Comparison of ENCODE assay signal across 31 cellular contexts in the genomic region with DNA sequence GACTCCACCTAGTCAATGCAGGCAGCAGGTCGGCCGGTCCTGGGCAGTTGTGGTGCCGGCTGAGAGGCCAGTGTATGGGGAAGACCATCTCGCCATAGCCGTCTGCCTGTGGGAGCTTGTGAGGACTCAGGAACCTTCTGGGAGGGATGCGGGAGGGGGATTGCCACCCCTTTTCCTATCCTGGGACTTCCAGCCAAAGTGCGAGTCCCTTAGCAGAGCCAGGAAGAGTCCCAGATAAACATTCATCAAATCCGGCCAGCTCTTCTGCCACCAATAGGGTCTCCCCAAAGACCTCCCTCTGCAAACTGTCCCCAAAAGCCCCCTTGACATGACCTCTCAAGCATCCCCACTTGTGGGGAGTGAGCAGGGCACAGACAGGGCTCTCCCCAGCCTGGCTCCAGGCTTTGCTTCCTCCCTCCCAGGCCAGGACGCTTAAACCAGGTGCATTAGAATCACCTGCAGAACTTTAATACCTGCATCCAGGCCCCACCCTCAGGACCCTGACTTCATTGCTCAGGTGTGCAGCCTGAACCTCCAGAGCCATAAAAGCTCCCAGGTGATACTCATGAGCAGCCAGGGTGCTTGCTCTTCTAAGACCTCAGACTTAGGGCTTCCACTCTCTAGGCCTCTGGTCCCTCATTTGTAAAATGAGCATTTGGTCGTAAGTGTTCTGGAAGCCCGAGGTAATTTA.
"Had no signal": no experiment of that assay in that cellular context is flagged by ENCODE, and none has a peak within 500 bp of the region (broad histone marks: within the 10 kb centered on the region; RNA-seq: fewer than 3 reads in every experiment).

No MANE protein-coding gene starts in this region.

- H3K9me3 Mint-ChIP-seq: activated B cell treated with CpG ODN at 0.5 μM for 24 hours; activated CD8-positive, alpha-beta T cell treated with anti-CD3 and anti-CD28 coated beads for 36 hours; activated T-cell treated with anti-CD3 and anti-CD28 coated beads, Interleukin-2, amount 50 U/mL, for 4 hours; activated T-helper 17 cell treated with anti-CD3 and anti-CD28 coated beads, Interleukin-2, amount 50 U/mL, for 72 hours; central memory CD8-positive, alpha-beta T cell; effector memory CD8-positive, alpha-beta T cell had no signal

- H3K9me3 ChIP-seq: esophagus muscularis mucosa, gastrocnemius medialis had no signal

- H3K4me1 ChIP-seq: foreskin keratinocyte had no signal

- DNase-seq: activated B cell treated with CpG ODN at 0.5 μM for 24 hours; activated CD4-positive, alpha-beta T cell treated with anti-CD3 and anti-CD28 coated beads for 48 hours; activated CD4-positive, alpha-beta T cell treated with anti-CD3 and anti-CD28 coated beads, Interleukin-2, amount 50 U/mL, for 1 hour; activated CD4-positive, alpha-beta T cell treated with anti-CD3 and anti-CD28 coated beads, Interleukin-2, amount 50 U/mL, for 48 hours; activated CD8-positive, alpha-beta memory T cell treated with anti-CD3 and anti-CD28 coated beads for 24 hours; activated CD8-positive, alpha-beta T cell treated with anti-CD3 and anti-CD28 coated beads for 36 hours; activated effector memory CD4-positive, alpha-beta T cell treated with Interleukin-2 at 50 U/mL for 16 hours; activated gamma-delta T cell treated with Interleukin-2 at 50 U/mL for 16 hours; activated naive CD4-positive, alpha-beta T cell treated with anti-CD3 and anti-CD28 coated beads, Interleukin-2, amount 50 U/mL, for 16 hours; activated naive CD4-positive, alpha-beta T cell treated with Interleukin-2 at 50 U/mL for 16 hours; activated T-cell treated with anti-CD3 and anti-CD28 coated beads, Interleukin-2, amount 50 U/mL, for 4 hours; amniotic stem cell; anterior cingulate cortex; brain microvascular endothelial cell; cortex of kidney; dermis blood vessel endothelial cell; effector CD4-positive, alpha-beta T cell; effector memory CD8-positive, alpha-beta T cell; erythroblast; foreskin keratinocyte; gastrocnemius medialis; glutamatergic neuron; T-helper 2 cell had no signal

- H3K27me3 Mint-ChIP-seq: activated B cell treated with CpG ODN at 0.5 μM for 24 hours; activated CD8-positive, alpha-beta T cell treated with anti-CD3 and anti-CD28 coated beads for 36 hours; activated naive CD8-positive, alpha-beta T cell; activated T-helper 17 cell treated with anti-CD3 and anti-CD28 coated beads, Interleukin-2, amount 50 U/mL, for 72 hours; central memory CD8-positive, alpha-beta T cell; effector memory CD8-positive, alpha-beta T cell had no signal

- H3K4me3 ChIP-seq: esophagus muscularis mucosa, gastrocnemius medialis had no signal

- H3K4me3 Mint-ChIP-seq: activated B cell treated with CpG ODN at 0.5 μM for 24 hours; activated CD8-positive, alpha-beta T cell treated with anti-CD3 and anti-CD28 coated beads for 36 hours; activated naive CD8-positive, alpha-beta T cell; activated T-cell treated with anti-CD3 and anti-CD28 coated beads, Interleukin-2, amount 50 U/mL, for 4 hours; activated T-helper 17 cell treated with anti-CD3 and anti-CD28 coated beads, Interleukin-2, amount 50 U/mL, for 72 hours; central memory CD8-positive, alpha-beta T cell; effector memory CD8-positive, alpha-beta T cell had no signal

- H3K27me3 ChIP-seq: brain microvascular endothelial cell, esophagus muscularis mucosa, foreskin keratinocyte, gastrocnemius medialis had no signal

- H3K36me3 ChIP-seq: brain microvascular endothelial cell, esophagus muscularis mucosa, gastrocnemius medialis had no signal

- H3K4me1 Mint-ChIP-seq: activated B cell treated with CpG ODN at 0.5 μM for 24 hours; central memory CD8-positive, alpha-beta T cell had no signal

- H3K27ac ChIP-seq: brain microvascular endothelial cell, esophagus muscularis mucosa, foreskin keratinocyte, gastrocnemius medialis had no signal

- ATAC-seq: activated CD4-positive, CD25-positive, alpha-beta regulatory T cell treated with anti-CD3 and anti-CD28 coated beads, Interleukin-2, amount 50 U/mL, for 24 hours; activated CD8-positive, alpha-beta T cell treated with anti-CD3 and anti-CD28 coated beads for 36 hours; activated T-cell treated with anti-CD3 and anti-CD28 coated beads, Interleukin-2, amount 50 U/mL, for 4 hours; activated T-helper 17 cell treated with anti-CD3 and anti-CD28 coated beads, Interleukin-2, amount 50 U/mL, for 72 hours; effector memory CD8-positive, alpha-beta T cell; foreskin keratinocyte; gastrocnemius medialis had no signal

- H3K27ac Mint-ChIP-seq: activated B cell treated with CpG ODN at 0.5 μM for 24 hours; activated CD8-positive, alpha-beta T cell treated with anti-CD3 and anti-CD28 coated beads for 36 hours; activated naive CD8-positive, alpha-beta T cell; activated T-helper 17 cell treated with anti-CD3 and anti-CD28 coated beads, Interleukin-2, amount 50 U/mL, for 72 hours; effector memory CD8-positive, alpha-beta T cell had no signal

- FAIRE-seq: astrocyte, bronchial epithelial cell, colon had no signal
